In genomic region chr15:57668074-57668473, GRCh38 we compare ENCODE assay signal across 1 cellular context.
TF ChIP-seq lines count a peak whose summit lies in the region.

No MANE protein-coding gene starts in this region.

TF ChIP-seq in SK-N-SH, 30 proteins besides CTCF, POLR2A, EP300 and RAD21 (continued from another document):
- TF ChIP-seq, protein P1, sequence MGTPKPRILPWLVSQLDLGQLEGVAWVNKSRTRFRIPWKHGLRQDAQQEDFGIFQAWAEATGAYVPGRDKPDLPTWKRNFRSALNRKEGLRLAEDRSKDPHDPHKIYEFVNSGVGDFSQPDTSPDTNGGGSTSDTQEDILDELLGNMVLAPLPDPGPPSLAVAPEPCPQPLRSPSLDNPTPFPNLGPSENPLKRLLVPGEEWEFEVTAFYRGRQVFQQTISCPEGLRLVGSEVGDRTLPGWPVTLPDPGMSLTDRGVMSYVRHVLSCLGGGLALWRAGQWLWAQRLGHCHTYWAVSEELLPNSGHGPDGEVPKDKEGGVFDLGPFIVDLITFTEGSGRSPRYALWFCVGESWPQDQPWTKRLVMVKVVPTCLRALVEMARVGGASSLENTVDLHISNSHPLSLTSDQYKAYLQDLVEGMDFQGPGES (IDR thresholded peaks at IDR 0.05; ENCODE audit: low read depth, low read length): no peak
- TF ChIP-seq RCOR1 (IDR thresholded peaks at IDR 0.05; ENCODE audit: low read length) (no peak), YY1 (IDR thresholded peaks at IDR 0.05; ENCODE audit: low read depth) (no peak), MEF2A (IDR thresholded peaks at IDR 0.05; ENCODE audit: borderline replicate concordance, low read depth) (no peak), EZH2phosphoT487 (IDR thresholded peaks at IDR 0.05; ENCODE audit: borderline replicate concordance, low read depth) (no peak), TEAD4 (IDR thresholded peaks at IDR 0.05; ENCODE audit: borderline replicate concordance, insufficient read depth) (no peak), ZBTB33 (IDR thresholded peaks at IDR 0.05; ENCODE audit: borderline replicate concordance, low read depth) (no peak), NRF1 (IDR thresholded peaks at IDR 0.05; ENCODE audit: low read depth, low read length) (no peak), USF2 (IDR thresholded peaks at IDR 0.05; ENCODE audit: borderline replicate concordance, low read depth, low read length) (no peak), FOXJ3 (CRISPR knock-in tag; IDR thresholded peaks at IDR 0.05) (no peak), RXRA (IDR thresholded peaks at IDR 0.05; ENCODE audit: borderline replicate concordance, low read depth) (no peak), NFIC (IDR thresholded peaks at IDR 0.05; ENCODE audit: borderline replicate concordance) (no peak)
